Comparison of ENCODE assay signal across 1 cellular context in the genomic region with DNA sequence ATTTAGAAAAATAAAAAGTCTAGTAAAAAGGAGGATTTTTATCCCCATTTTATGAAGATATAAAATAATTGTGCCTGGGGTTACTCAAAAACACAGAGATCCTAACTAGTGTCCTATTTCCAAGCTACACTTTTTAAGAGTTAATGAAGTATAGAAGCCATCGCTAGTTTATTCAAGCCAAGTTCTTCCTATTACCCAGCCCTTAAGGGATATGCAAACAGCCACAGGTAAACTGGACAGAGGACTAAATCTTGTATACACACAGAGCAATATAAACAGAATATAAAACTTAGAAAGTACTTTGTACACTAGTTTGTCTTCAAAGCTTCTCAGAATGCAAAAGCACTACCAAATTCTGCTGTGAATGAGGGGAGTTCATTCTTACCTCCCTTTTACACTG.
TF ChIP-seq lines count a peak whose summit lies in the region.

No MANE protein-coding gene starts in this region.

TF ChIP-seq in SK-N-SH, 30 proteins besides CTCF, POLR2A, EP300 and RAD21:
- TF ChIP-seq IRF3 (IDR thresholded peaks at IDR 0.05; ENCODE audit: low read depth, low read length): no peak
- no peak for TF ChIP-seq MEF2A (IDR thresholded peaks at IDR 0.05; ENCODE audit: borderline replicate concordance, low read depth)
- TF ChIP-seq, protein P1, sequence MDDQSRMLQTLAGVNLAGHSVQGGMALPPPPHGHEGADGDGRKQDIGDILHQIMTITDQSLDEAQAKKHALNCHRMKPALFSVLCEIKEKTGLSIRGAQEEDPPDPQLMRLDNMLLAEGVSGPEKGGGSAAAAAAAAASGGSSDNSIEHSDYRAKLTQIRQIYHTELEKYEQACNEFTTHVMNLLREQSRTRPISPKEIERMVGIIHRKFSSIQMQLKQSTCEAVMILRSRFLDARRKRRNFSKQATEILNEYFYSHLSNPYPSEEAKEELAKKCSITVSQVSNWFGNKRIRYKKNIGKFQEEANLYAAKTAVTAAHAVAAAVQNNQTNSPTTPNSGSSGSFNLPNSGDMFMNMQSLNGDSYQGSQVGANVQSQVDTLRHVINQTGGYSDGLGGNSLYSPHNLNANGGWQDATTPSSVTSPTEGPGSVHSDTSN (IDR thresholded peaks at IDR 0.05): no peak
- TF ChIP-seq FOSL2 (IDR thresholded peaks at IDR 0.05; ENCODE audit: borderline replicate concordance, low read depth): no peak
- no peak for TF ChIP-seq GABPA (IDR thresholded peaks at IDR 0.05; ENCODE audit: low read depth)
- no peak for TF ChIP-seq EZH2phosphoT487 (IDR thresholded peaks at IDR 0.05; ENCODE audit: borderline replicate concordance, low read depth)
- no peak for TF ChIP-seq POLR2AphosphoS5 (IDR thresholded peaks at IDR 0.05; ENCODE audit: low read depth, low read length)
- TF ChIP-seq RFX5 (IDR thresholded peaks at IDR 0.05; ENCODE audit: low read length): no peak
- TF ChIP-seq RCOR1 (IDR thresholded peaks at IDR 0.05; ENCODE audit: low read length): no peak
- TF ChIP-seq TEAD4 (IDR thresholded peaks at IDR 0.05; ENCODE audit: borderline replicate concordance, insufficient read depth): no peak
- TF ChIP-seq NRF1 (IDR thresholded peaks at IDR 0.05; ENCODE audit: low read depth, low read length): no peak
